Comparison of ENCODE assay signal across 1 cellular context in the genomic region with DNA sequence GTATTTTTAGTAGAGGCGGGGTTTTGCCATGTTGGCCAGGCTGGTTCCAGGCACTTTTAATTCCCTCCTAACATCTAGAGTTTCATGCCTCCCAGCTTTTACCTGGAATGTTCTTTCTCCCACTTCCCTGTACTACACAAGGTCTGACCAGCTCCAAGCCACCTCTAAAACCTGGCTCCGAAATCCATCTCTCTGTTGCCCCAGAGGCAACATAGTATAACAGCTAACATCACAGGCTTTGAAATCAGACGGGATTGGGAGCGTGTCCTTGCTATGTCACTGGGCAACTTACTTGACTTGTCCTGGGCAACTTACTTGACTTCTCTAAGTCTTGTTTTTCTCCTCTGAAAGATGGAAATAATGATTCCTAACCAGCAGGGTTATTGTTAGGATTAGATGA.
TF ChIP-seq lines count a peak whose summit lies in the region.

No MANE protein-coding gene starts in this region.

TF ChIP-seq in GM23338, 12 proteins besides CTCF, POLR2A, EP300 and RAD21 (continued from another document):
- no peak for TF ChIP-seq ZNF462 (CRISPR knock-in tag; IDR thresholded peaks at IDR 0.05)
- no peak for TF ChIP-seq ZNF114 (CRISPR knock-in tag; IDR thresholded peaks at IDR 0.05)
- no peak for TF ChIP-seq REST (IDR thresholded peaks at IDR 0.05; ENCODE audit: unreplicated experiment)
- TF ChIP-seq CREB1 (CRISPR knock-in tag; IDR thresholded peaks at IDR 0.05; ENCODE audit: low read depth) = no peak
- TF ChIP-seq, protein P1, sequence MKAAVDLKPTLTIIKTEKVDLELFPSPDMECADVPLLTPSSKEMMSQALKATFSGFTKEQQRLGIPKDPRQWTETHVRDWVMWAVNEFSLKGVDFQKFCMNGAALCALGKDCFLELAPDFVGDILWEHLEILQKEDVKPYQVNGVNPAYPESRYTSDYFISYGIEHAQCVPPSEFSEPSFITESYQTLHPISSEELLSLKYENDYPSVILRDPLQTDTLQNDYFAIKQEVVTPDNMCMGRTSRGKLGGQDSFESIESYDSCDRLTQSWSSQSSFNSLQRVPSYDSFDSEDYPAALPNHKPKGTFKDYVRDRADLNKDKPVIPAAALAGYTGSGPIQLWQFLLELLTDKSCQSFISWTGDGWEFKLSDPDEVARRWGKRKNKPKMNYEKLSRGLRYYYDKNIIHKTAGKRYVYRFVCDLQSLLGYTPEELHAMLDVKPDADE (IDR thresholded peaks at IDR 0.05) = no peak
- no peak for TF ChIP-seq ZNF331 (CRISPR knock-in tag; IDR thresholded peaks at IDR 0.05; ENCODE audit: low read depth)
- TF ChIP-seq STAT1 (IDR thresholded peaks at IDR 0.05; ENCODE audit: unreplicated experiment) = no peak
- TF ChIP-seq EZH2 (IDR thresholded peaks at IDR 0.05; ENCODE audit: low read depth, unreplicated experiment) = no peak
